ENCODE assay signal across 11 cellular contexts in genomic region chr22:29412772-29413171, GRCh38. TPM values are rescaled to one million over a fixed set of nuclear protein-coding genes. Genes with fewer than 3 reads are reported as not detected.
A peak's percentile ranks its signal among the peaks of the same experiment; 100 is the strongest.
DNase-seq lines count a peak whose midpoint lies in the region; ATAC-seq and TF ChIP-seq lines count a peak whose summit lies in the region.
"Not testable (repeated sequence)": the region's sequence is repeated elsewhere in the genome, so short reads cannot be mapped to it uniquely, and the experiment has no call there.
"Had no signal": no experiment of that assay in that cellular context is flagged by ENCODE, and none has a peak within 500 bp of the region (broad histone marks: within the 10 kb centered on the region; RNA-seq: fewer than 3 reads in every experiment).

No MANE protein-coding gene starts in this region.

- H3K4me1 Mint-ChIP-seq in activated CD8-positive, alpha-beta T cell treated with anti-CD3 and anti-CD28 coated beads, Interleukin-2, amount 10 ng/mL, durations not matched to agents 7 days and 5 days (ENCODE audit: low read depth) = peaks cover 47% of the 10 kb centered on the region
- not testable (repeated sequence) for H3K4me1 Mint-ChIP-seq in neural progenitor cell

- not testable (repeated sequence) for H3K14ac ChIP-seq in IMR-90 (replicated peaks; ENCODE audit: low read depth, low read length)

- not testable (repeated sequence) for H3K27ac Mint-ChIP-seq in activated CD8-positive, alpha-beta T cell treated with anti-CD3 and anti-CD28 coated beads, Interleukin-2, amount 10 ng/mL, durations not matched to agents 7 days and 5 days; neural progenitor cell

- H3K27me3 Mint-ChIP-seq in activated CD8-positive, alpha-beta T cell treated with anti-CD3 and anti-CD28 coated beads, Interleukin-2, amount 10 ng/mL, durations not matched to agents 7 days and 5 days (ENCODE audit: low read depth); neural progenitor cell (ENCODE audit: insufficient read depth, low read depth): not testable (repeated sequence)

- not testable (repeated sequence) for H3F3A ChIP-seq in DOHH2 (ENCODE audit: control insufficient read depth, insufficient read depth); PC-9 (ENCODE audit: insufficient read depth, low read depth); neural progenitor cell (ENCODE audit: low read depth)

- not testable (repeated sequence) for H4K8ac ChIP-seq in IMR-90 (ENCODE audit: low read depth in 2 of 2, low read length in 2 of 2)

- not testable (repeated sequence) for H3K4ac ChIP-seq in IMR-90 (ENCODE audit: low read depth, low read length)

- not testable (repeated sequence) for H4K20me1 ChIP-seq in DOHH2 (ENCODE audit: control insufficient read depth, insufficient read depth, low read depth, low read length); IMR-90 (ENCODE audit: insufficient read depth, low read length); PC-9 (ENCODE audit: insufficient read depth); hepatocyte (ENCODE audit: insufficient read depth, poor library complexity, severe bottlenecking); neural progenitor cell (ENCODE audit: low read depth)

- TF ChIP-seq CTCF in DOHH2 (IDR thresholded peaks at IDR 0.05; ENCODE audit: low read depth, low read length, poor library complexity, severe bottlenecking) = peak; percentile 68
- peak; percentile 23 for TF ChIP-seq CTCF in IMR-90 (conservative IDR thresholded peaks at IDR 0.05; ENCODE audit: low read depth, low read length)
- peak; percentile 57 for TF ChIP-seq CTCF in PC-9 (conservative IDR thresholded peaks at IDR 0.05)
- peak; percentile 25 for TF ChIP-seq CTCF in hepatocyte (IDR thresholded peaks at IDR 0.05; ENCODE audit: poor library complexity)
- peak; percentile 59 for TF ChIP-seq CTCF in neural progenitor cell (IDR thresholded peaks at IDR 0.05)

- H3K36me3 Mint-ChIP-seq in activated CD8-positive, alpha-beta T cell treated with anti-CD3 and anti-CD28 coated beads, Interleukin-2, amount 10 ng/mL, durations not matched to agents 7 days and 5 days (ENCODE audit: low read depth); neural progenitor cell: not testable (repeated sequence)

- H2AK9ac ChIP-seq in IMR-90 (replicated peaks; ENCODE audit: low read depth, low read length, poor library complexity) = not testable (repeated sequence)

- dilution Hi-C loops in IMR-90 (cut with HindIII; ENCODE audit: low sequenced_read_pairs, unreplicated experiment) = not testable (repeated sequence)

- not testable (repeated sequence) for H2AFZ ChIP-seq in IMR-90 (replicated peaks; ENCODE audit: low read length, poor library complexity); PC-9; hepatocyte; neural progenitor cell (replicated peaks)

- not testable (repeated sequence) for DNase-seq in IMR-90; PC-9; hepatocyte (ENCODE audit: low spot score); neural progenitor cell (ENCODE audit: low spot score)
- peak; percentile 39 for DNase-seq in activated CD8-positive, alpha-beta T cell treated with anti-CD3 and anti-CD28 coated beads, Interleukin-2, amount 10 ng/mL, durations not matched to agents 7 days and 5 days
- DNase-seq in dermis blood vessel endothelial cell (peak; percentile 21), ureter (ENCODE audit: low spot score) (peak; percentile 28)

- peaks cover 25% of the 10 kb centered on the region for H3K4me1 ChIP-seq in DOHH2 (ENCODE audit: control insufficient read depth, low read length)
- H3K4me1 ChIP-seq in IMR-90 (ENCODE audit: control insufficient read depth, insufficient read depth, low read length); PC-9 (replicated peaks; ENCODE audit: insufficient read depth); hepatocyte (ENCODE audit: insufficient read depth); neural progenitor cell: not testable (repeated sequence)

- not testable (repeated sequence) for TF ChIP-seq RAD21 in IMR-90 (IDR thresholded peaks at IDR 0.05; ENCODE audit: low read length)

- H3K4me3 Mint-ChIP-seq in activated CD8-positive, alpha-beta T cell treated with anti-CD3 and anti-CD28 coated beads, Interleukin-2, amount 10 ng/mL, durations not matched to agents 7 days and 5 days; neural progenitor cell: not testable (repeated sequence)

- not testable (repeated sequence) for H2BK15ac ChIP-seq in IMR-90 (ENCODE audit: low read depth, low read length)

- not testable (repeated sequence) for H3K9me1 ChIP-seq in IMR-90 (ENCODE audit: insufficient read depth, low read length)

- H3K36me3 ChIP-seq in DOHH2 (ENCODE audit: control insufficient read depth, low read length); IMR-90 (ENCODE audit: control insufficient read depth, insufficient read depth, low read length); PC-9 (ENCODE audit: low read depth); hepatocyte (replicated peaks; ENCODE audit: insufficient read depth, low read depth); neural progenitor cell: not testable (repeated sequence)

- H3K23ac ChIP-seq in IMR-90 (ENCODE audit: low read depth, low read length) = not testable (repeated sequence)

- not testable (repeated sequence) for H3K4me3 ChIP-seq in DOHH2 (ENCODE audit: low read length); IMR-90 (ENCODE audit: insufficient read depth, low read depth, low read length); PC-9; hepatocyte; neural progenitor cell

- H2BK20ac ChIP-seq in IMR-90 (ENCODE audit: low read depth, low read length) = not testable (repeated sequence)

- not testable (repeated sequence) for H4K5ac ChIP-seq in IMR-90 (ENCODE audit: low read depth, low read length)

- H3K79me1 ChIP-seq in IMR-90 (ENCODE audit: low read depth in 1 of 2, low read length in 2 of 2) = not testable (repeated sequence)

- in situ Hi-C loops in IMR-90 (cut with MboI; ENCODE audit: low sequenced_read_pairs) = not testable (repeated sequence)

- not testable (repeated sequence) for H4K91ac ChIP-seq in IMR-90 (ENCODE audit: insufficient read depth, low read depth, low read length)

- not testable (repeated sequence) for BruUV-seq in IMR-90 (replicated peaks; lab: Mats Ljungman, UMichigan); PC-9 (replicated peaks; lab: Mats Ljungman, UMichigan)

- CTCF ChIA-PET in IMR-90 (lab: Yijun Ruan, JAX); PC-9 (lab: Charles Lee): not testable (repeated sequence)
- CTCF ChIA-PET in activated CD8-positive, alpha-beta T cell treated with anti-CD3 and anti-CD28 coated beads, Interleukin-2, amount 10 ng/mL, durations not matched to agents 7 days and 5 days (lab: Charles Lee) = interaction anchor here (0.7 to 1.1 kb wide), 2 partner anchors 17 to 24 kb away, joined by 3 read pairs; partner anchors contain the start of gene AP1B1

- ATAC-seq in IMR-90 (ENCODE audit: low read depth) = peak; percentile 53; the same call in 1 of the 2 replicates
- ATAC-seq in activated CD8-positive, alpha-beta T cell treated with anti-CD3 and anti-CD28 coated beads, Interleukin-2, amount 10 ng/mL, durations not matched to agents 7 days and 5 days = peak; percentile 69

- not testable (repeated sequence) for TF ChIP-seq POLR2A in IMR-90 (IDR thresholded peaks at IDR 0.05; ENCODE audit: low read depth, low read length)

- H3K9ac ChIP-seq in IMR-90 (ENCODE audit: low read depth, low read length); neural progenitor cell: not testable (repeated sequence)

- H3K56ac ChIP-seq in IMR-90 (ENCODE audit: extremely low read depth, insufficient read depth, low read length) = not testable (repeated sequence)

- H3K79me2 ChIP-seq in DOHH2 (ENCODE audit: control insufficient read depth, low read length); PC-9 (ENCODE audit: low read depth); hepatocyte; neural progenitor cell (ENCODE audit: low read depth): not testable (repeated sequence)

- H3K9me3 Mint-ChIP-seq in activated CD8-positive, alpha-beta T cell treated with anti-CD3 and anti-CD28 coated beads, Interleukin-2, amount 10 ng/mL, durations not matched to agents 7 days and 5 days (ENCODE audit: insufficient read depth); neural progenitor cell: not testable (repeated sequence)

- H3K9me3 ChIP-seq in DOHH2 (ENCODE audit: control insufficient read depth, insufficient read depth, low read length); IMR-90 (ENCODE audit: control insufficient read depth, insufficient read depth, low read length); PC-9 (ENCODE audit: insufficient read depth, low read depth); hepatocyte (ENCODE audit: low read depth); neural progenitor cell (ENCODE audit: low read depth): not testable (repeated sequence)

- not testable (repeated sequence) for H2AK5ac ChIP-seq in IMR-90 (ENCODE audit: low read depth, low read length)

- POLR2A ChIA-PET in IMR-90 (lab: Charles Lee; ENCODE audit: unreplicated experiment); PC-9 (lab: Charles Lee; ENCODE audit: unreplicated experiment); activated CD8-positive, alpha-beta T cell treated with anti-CD3 and anti-CD28 coated beads, Interleukin-2, amount 10 ng/mL, durations not matched to agents 7 days and 5 days (lab: Charles Lee): not testable (repeated sequence)

- not testable (repeated sequence) for H3K9me2 ChIP-seq in DOHH2 (replicated peaks; ENCODE audit: control insufficient read depth, low read length); PC-9 (ENCODE audit: insufficient read depth); hepatocyte (replicated peaks; ENCODE audit: insufficient read depth)

- not testable (repeated sequence) for H3K4me2 ChIP-seq in DOHH2 (ENCODE audit: low read length); IMR-90 (ENCODE audit: low read depth, low read length); PC-9; hepatocyte; neural progenitor cell

- H3K27me3 ChIP-seq in DOHH2 (ENCODE audit: control insufficient read depth, low read length) (peaks cover 39% of the 10 kb centered on the region), IMR-90 (ENCODE audit: control insufficient read depth, insufficient read depth, low read length) (peaks cover 13% of the 10 kb centered on the region)
- H3K27me3 ChIP-seq in PC-9 (ENCODE audit: insufficient read depth, low read depth); hepatocyte; neural progenitor cell: not testable (repeated sequence)

- H3K27ac ChIP-seq in DOHH2 (ENCODE audit: low read depth, low read length); IMR-90 (ENCODE audit: insufficient read depth, low read length); PC-9; hepatocyte; neural progenitor cell: not testable (repeated sequence)

- H2BK120ac ChIP-seq in IMR-90 (ENCODE audit: low read depth, low read length) = not testable (repeated sequence)

- not testable (repeated sequence) for H3K18ac ChIP-seq in IMR-90 (ENCODE audit: low read depth, low read length)

- not testable (repeated sequence) for H2BK5ac ChIP-seq in IMR-90 (ENCODE audit: low read depth, low read length, poor library complexity, severe bottlenecking)

- intact Hi-C loops in IMR-90 (cut with micrococcal nuclease); PC-9 (cut with micrococcal nuclease; ENCODE audit: unreplicated experiment): not testable (repeated sequence)

- no CpG with 5 or more reads among the region's 4 CpGs for WGBS in IMR-90 (ENCODE audit: extremely low coverage in 2 of 2, insufficient read length in 1 of 2), 2 experiments
- 44% methylated on average over 4 of the region's 4 CpGs for WGBS in hepatocyte (ENCODE audit: low lambda C conversion rate, missing lambda C conversion rate)

RNA-seq across cellular contexts. Expression of gene AP1B1, which starts 24.4 kb away (rescaled TPM):
- 65.5 and 70.8 TPM in 2 replicates for total RNA-seq in IMR-90 (2012; rRNA removed)
- polyA plus RNA-seq in IMR-90 (2012; rRNA removed) = 55.7 and 62.3 TPM in 2 replicates
- polyA plus RNA-seq in IMR-90 (2012; cell fraction: cytosol; rRNA removed) = 40.7 and 58.5 TPM in 2 replicates
- polyA plus RNA-seq in IMR-90 (2012; cell fraction: nucleus; rRNA removed; ENCODE audit: low replicate concordance) = 53.6 and 100 TPM in 2 replicates
- 43.9 and 50.8 TPM in 2 replicates for total RNA-seq in PC-9 (2021)
- total RNA-seq in activated CD8-positive, alpha-beta T cell treated with anti-CD3 and anti-CD28 coated beads, Interleukin-2, amount 10 ng/mL, durations not matched to agents 7 days and 5 days = 10 to 100 TPM; 77.7 to 84.7 TPM
- total RNA-seq in dermis blood vessel endothelial cell = 191 and 282 TPM in 2 replicates
- 50.1 and 52.0 TPM in 2 replicates for total RNA-seq in hepatocyte
- polyA plus RNA-seq in hepatocyte = 44.2 and 46.6 TPM in 2 replicates
- total RNA-seq in neural progenitor cell (ENCODE audit: low replicate concordance) = 34.7 and 57.0 TPM in 2 replicates
- 173 TPM for total RNA-seq in ureter

RNA-seq across cellular contexts. Expression of gene RFPL1, which starts 25.6 kb away (rescaled TPM):
- total RNA-seq in IMR-90 (2012; rRNA removed) (not detected in 2 replicates), PC-9 (2021) (not detected in 2 replicates), dermis blood vessel endothelial cell (not detected in 2 replicates), hepatocyte (not detected in 2 replicates), neural progenitor cell (ENCODE audit: low replicate concordance) (not detected in 2 replicates), ureter (not detected)
- polyA plus RNA-seq in IMR-90 (2012; rRNA removed) (not detected in 2 replicates), hepatocyte (not detected in 2 replicates)
- not detected in 2 replicates for polyA plus RNA-seq in IMR-90 (2012; cell fraction: cytosol; rRNA removed)
- polyA plus RNA-seq in IMR-90 (2012; cell fraction: nucleus; rRNA removed; ENCODE audit: low replicate concordance) = not detected in 2 replicates
- not detected for total RNA-seq in activated CD8-positive, alpha-beta T cell treated with anti-CD3 and anti-CD28 coated beads, Interleukin-2, amount 10 ng/mL, durations not matched to agents 7 days and 5 days
- total RNA-seq: aorta, occipital lobe, stomach had no signal
- polyA plus RNA-seq: aorta, stomach had no signal
